ENCODE assay signal across 8 cellular contexts in genomic region chr22:45645526-45646414, GRCh38. TPM values are rescaled to one million over a fixed set of nuclear protein-coding genes. Genes with fewer than 3 reads are reported as not detected.
DNase-seq lines count a peak whose midpoint lies in the region; ATAC-seq and TF ChIP-seq lines count a peak whose summit lies in the region.

No MANE protein-coding gene starts in this region.

- 0 out of 2 replicates have a peak, but pooled peaks cover under 1% of the 10 kb centered on the region for H3K9me3 ChIP-seq in SJSA1 (replicated peaks)
- no peaks in the 10 kb centered on the region for H3K9me3 ChIP-seq in gastroesophageal sphincter
- no peaks in the 10 kb centered on the region for H3K9me3 ChIP-seq in osteoblast (ENCODE audit: low read depth, low read length)
- H3K9me3 ChIP-seq in tibial artery, result no peaks in the 10 kb centered on the region

- peak overlapping the region; percentile 80 for H3K4me2 ChIP-seq in osteoblast (ENCODE audit: insufficient read depth, low read length)

- H3K27me3 ChIP-seq in SJSA1 (replicated peaks), result no peaks in the 10 kb centered on the region
- H3K27me3 ChIP-seq in gastroesophageal sphincter, result peaks cover 59% of the 10 kb centered on the region
- H3K27me3 ChIP-seq in osteoblast (ENCODE audit: insufficient read depth, low read length), result peaks cover 5% of the 10 kb centered on the region
- H3K27me3 ChIP-seq in tibial artery, result peaks cover 0 to 68% of the 10 kb centered on the region in 2 donors

- H2AFZ ChIP-seq in osteoblast (ENCODE audit: low read length), result peak overlapping the region; percentile 80

- intact Hi-C loops in tibial artery (cut with DNase I; ENCODE audit: low total_unique reads), result no loop called here

- TF ChIP-seq EP300 in gastroesophageal sphincter (IDR thresholded peaks at IDR 0.05), result no peak

- DNase-seq in DMS153 treated with DMSO at 0.1 percent for 48 hours (lab: John Stamatoyannopoulos, UW; ENCODE audit: unreplicated experiment) (peak; percentile 56), HT1080 (ENCODE audit: low read depth) (peak; percentile 21), SJSA1 (ENCODE audit: low read depth in 1 of 2, low spot score in 2 of 2) (peak; percentile 60 to 73), activated gamma-delta T cell (lab: John Stamatoyannopoulos, UW) (peak; percentile 61), osteoblast (ENCODE audit: insufficient read length, low spot score, missing footprints) (peak; percentile 96), tibial artery (peak; percentile 52 to 81)

- TF ChIP-seq POLR2A in gastroesophageal sphincter (IDR thresholded peaks at IDR 0.05), result no peak

- H3K27ac ChIP-seq in SJSA1 (no peak overlapping the region), gastroesophageal sphincter (no peak overlapping the region), osteoblast (ENCODE audit: low read depth, low read length) (no peak overlapping the region), tibial artery (no peak overlapping the region)

- H3K4me3 ChIP-seq in SJSA1 (no peak overlapping the region), gastroesophageal sphincter (no peak overlapping the region), osteoblast (ENCODE audit: insufficient read depth, low read length) (peak overlapping the region; percentile 59), tibial artery (no peak overlapping the region)

- ATAC-seq in gastroesophageal sphincter (peak; percentile 86), HG03565 (IDR thresholded peaks at IDR 0.05; ENCODE audit: unreplicated experiment) (no peak)

- no peaks in the 10 kb centered on the region for H4K20me1 ChIP-seq in osteoblast (ENCODE audit: insufficient read depth, low read length)

- WGBS in gastroesophageal sphincter (ENCODE audit: low coverage in 1 of 2), 2 donors, result 50 to 77% methylated on average over 1 to 6 of the region's 54 CpGs

- H3K36me3 ChIP-seq in SJSA1 (no peaks in the 10 kb centered on the region), gastroesophageal sphincter (no peaks in the 10 kb centered on the region), osteoblast (ENCODE audit: insufficient read depth, low read length) (no peaks in the 10 kb centered on the region), tibial artery (no peaks in the 10 kb centered on the region)

- no peaks in the 10 kb centered on the region for H3K79me2 ChIP-seq in osteoblast (ENCODE audit: insufficient read depth, low read length)

- TF ChIP-seq CTCF in gastroesophageal sphincter (IDR thresholded peaks at IDR 0.05) (peak in 3 of 4 experiments; percentile 96 to 99 (median 98)), osteoblast (IDR thresholded peaks at IDR 0.05; ENCODE audit: extremely low read depth, low read depth, low read length) (peak; percentile 69), tibial artery (IDR thresholded peaks at IDR 0.05) (peak; percentile 91 to 97)

- H3K4me1 ChIP-seq in SJSA1 (replicated peaks) (peaks cover 18% of the 10 kb centered on the region), gastroesophageal sphincter (peaks cover 0 to 11% (median 4%) of the 10 kb centered on the region in 3 donors), osteoblast (ENCODE audit: insufficient read depth, low read length) (peaks cover 5% of the 10 kb centered on the region), tibial artery (peaks cover 0 to 7% (median 3%) of the 10 kb centered on the region in 4 donors)

RNA-seq across cellular contexts. Expression of gene ATXN10, which starts 25.9 kb away (rescaled TPM):
- 31.0 and 44.1 TPM in 2 replicates for total RNA-seq in HT1080 (2014; rRNA removed; shearing (Covaris generic))
- 167 and 192 TPM in 2 replicates for polyA plus RNA-seq in HT1080 (2015; cell fraction: cytosol; rRNA removed)
- polyA plus RNA-seq in HT1080 (2015; cell fraction: nucleus; rRNA removed), result 154 and 160 TPM in 2 replicates
- 192 and 302 TPM in 2 replicates for total RNA-seq in SJSA1 (2014; rRNA removed; shearing (Covaris generic))
- 100 to 1,000 TPM in 2 of 4 donors, 10 to 100 TPM in 2; 78.5 to 152 (median 113) TPM for total RNA-seq in gastroesophageal sphincter
- 130 and 138 TPM in 2 replicates for total RNA-seq in osteoblast

Comparison
In these comparisons a context has a peak if more than half of its experiments do, and no peak if none do; other contexts are left out.
1. DNase-seq: peak in every context shown above with its lines; median percentile 96 in osteoblast; 66 in SJSA1; 66 in tibial artery; 61 in activated gamma-delta T cell; 56 in DMS153 treated with DMSO at 0.1 percent for 48 hours; 21 in HT1080.